1 cellular context compared by ENCODE assay signal in the genomic region with DNA sequence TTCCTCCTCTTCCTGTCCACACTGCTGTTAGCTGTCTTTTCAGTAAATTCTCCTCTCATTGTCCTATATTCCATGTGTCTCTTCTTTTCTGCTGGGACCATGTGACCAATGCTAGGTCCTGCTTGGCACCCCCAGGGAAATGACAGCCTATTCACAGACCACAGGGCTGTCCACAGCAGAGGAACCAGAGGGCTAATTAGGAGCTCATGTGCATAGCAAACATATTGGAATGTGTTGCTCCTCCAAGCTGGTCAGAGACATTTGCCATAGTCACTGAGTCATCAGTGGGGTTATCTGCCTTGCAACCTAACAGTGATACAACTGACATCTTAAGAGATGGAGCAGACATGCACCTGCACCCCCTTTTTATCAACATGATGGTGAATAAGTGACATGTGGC.
TF ChIP-seq lines count a peak whose summit lies in the region.

No MANE protein-coding gene starts in this region.

TF ChIP-seq in SK-N-SH treated with all-trans-retinoic acid at 6 μM for 48 hours, 23 proteins besides CTCF, POLR2A, EP300 and RAD21 (continued from another document):
- TF ChIP-seq, protein P1, sequence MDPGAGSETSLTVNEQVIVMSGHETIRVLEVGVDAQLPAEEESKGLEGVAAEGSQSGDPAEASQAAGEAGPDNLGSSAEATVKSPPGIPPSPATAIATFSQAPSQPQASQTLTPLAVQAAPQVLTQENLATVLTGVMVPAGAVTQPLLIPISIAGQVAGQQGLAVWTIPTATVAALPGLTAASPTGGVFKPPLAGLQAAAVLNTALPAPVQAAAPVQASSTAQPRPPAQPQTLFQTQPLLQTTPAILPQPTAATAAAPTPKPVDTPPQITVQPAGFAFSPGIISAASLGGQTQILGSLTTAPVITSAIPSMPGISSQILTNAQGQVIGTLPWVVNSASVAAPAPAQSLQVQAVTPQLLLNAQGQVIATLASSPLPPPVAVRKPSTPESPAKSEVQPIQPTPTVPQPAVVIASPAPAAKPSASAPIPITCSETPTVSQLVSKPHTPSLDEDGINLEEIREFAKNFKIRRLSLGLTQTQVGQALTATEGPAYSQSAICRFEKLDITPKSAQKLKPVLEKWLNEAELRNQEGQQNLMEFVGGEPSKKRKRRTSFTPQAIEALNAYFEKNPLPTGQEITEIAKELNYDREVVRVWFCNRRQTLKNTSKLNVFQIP (CRISPR knock-in tag; IDR thresholded peaks at IDR 0.05; ENCODE audit: borderline replicate concordance, low read depth), result no peak
- no peak for TF ChIP-seq ZNF565 (CRISPR knock-in tag; conservative IDR thresholded peaks at IDR 0.05; ENCODE audit: low read depth)
- TF ChIP-seq, protein P2, sequence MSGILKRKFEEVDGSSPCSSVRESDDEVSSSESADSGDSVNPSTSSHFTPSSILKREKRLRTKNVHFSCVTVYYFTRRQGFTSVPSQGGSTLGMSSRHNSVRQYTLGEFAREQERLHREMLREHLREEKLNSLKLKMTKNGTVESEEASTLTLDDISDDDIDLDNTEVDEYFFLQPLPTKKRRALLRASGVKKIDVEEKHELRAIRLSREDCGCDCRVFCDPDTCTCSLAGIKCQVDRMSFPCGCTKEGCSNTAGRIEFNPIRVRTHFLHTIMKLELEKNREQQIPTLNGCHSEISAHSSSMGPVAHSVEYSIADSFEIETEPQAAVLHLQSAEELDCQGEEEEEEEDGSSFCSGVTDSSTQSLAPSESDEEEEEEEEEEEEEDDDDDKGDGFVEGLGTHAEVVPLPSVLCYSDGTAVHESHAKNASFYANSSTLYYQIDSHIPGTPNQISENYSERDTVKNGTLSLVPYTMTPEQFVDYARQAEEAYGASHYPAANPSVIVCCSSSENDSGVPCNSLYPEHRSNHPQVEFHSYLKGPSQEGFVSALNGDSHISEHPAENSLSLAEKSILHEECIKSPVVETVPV (CRISPR knock-in tag; IDR thresholded peaks at IDR 0.05), result no peak
- TF ChIP-seq TCF4 (CRISPR knock-in tag; IDR thresholded peaks at IDR 0.05; ENCODE audit: borderline replicate concordance), result no peak
- no peak for TF ChIP-seq PPARA (CRISPR knock-in tag; IDR thresholded peaks at IDR 0.05; ENCODE audit: borderline replicate concordance)
- no peak for TF ChIP-seq ZC3H10 (CRISPR knock-in tag; IDR thresholded peaks at IDR 0.05)
- TF ChIP-seq, protein P3, sequence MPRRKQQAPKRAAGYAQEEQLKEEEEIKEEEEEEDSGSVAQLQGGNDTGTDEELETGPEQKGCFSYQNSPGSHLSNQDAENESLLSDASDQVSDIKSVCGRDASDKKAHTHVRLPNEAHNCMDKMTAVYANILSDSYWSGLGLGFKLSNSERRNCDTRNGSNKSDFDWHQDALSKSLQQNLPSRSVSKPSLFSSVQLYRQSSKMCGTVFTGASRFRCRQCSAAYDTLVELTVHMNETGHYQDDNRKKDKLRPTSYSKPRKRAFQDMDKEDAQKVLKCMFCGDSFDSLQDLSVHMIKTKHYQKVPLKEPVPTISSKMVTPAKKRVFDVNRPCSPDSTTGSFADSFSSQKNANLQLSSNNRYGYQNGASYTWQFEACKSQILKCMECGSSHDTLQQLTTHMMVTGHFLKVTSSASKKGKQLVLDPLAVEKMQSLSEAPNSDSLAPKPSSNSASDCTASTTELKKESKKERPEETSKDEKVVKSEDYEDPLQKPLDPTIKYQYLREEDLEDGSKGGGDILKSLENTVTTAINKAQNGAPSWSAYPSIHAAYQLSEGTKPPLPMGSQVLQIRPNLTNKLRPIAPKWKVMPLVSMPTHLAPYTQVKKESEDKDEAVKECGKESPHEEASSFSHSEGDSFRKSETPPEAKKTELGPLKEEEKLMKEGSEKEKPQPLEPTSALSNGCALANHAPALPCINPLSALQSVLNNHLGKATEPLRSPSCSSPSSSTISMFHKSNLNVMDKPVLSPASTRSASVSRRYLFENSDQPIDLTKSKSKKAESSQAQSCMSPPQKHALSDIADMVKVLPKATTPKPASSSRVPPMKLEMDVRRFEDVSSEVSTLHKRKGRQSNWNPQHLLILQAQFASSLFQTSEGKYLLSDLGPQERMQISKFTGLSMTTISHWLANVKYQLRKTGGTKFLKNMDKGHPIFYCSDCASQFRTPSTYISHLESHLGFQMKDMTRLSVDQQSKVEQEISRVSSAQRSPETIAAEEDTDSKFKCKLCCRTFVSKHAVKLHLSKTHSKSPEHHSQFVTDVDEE (CRISPR knock-in tag; IDR thresholded peaks at IDR 0.05), result no peak
- no peak for TF ChIP-seq ZNF8 (CRISPR knock-in tag; IDR thresholded peaks at IDR 0.05)
- TF ChIP-seq BACH2 (CRISPR knock-in tag; IDR thresholded peaks at IDR 0.05; ENCODE audit: borderline replicate concordance), result no peak
- TF ChIP-seq TOX (CRISPR knock-in tag; IDR thresholded peaks at IDR 0.05; ENCODE audit: borderline replicate concordance), result no peak
- TF ChIP-seq ESRRG (CRISPR knock-in tag; IDR thresholded peaks at IDR 0.05), result no peak
- TF ChIP-seq ZNF70 (CRISPR knock-in tag; IDR thresholded peaks at IDR 0.05), result no peak
- no peak for TF ChIP-seq SNAI2 (CRISPR knock-in tag; IDR thresholded peaks at IDR 0.05)
